In the genomic region with DNA sequence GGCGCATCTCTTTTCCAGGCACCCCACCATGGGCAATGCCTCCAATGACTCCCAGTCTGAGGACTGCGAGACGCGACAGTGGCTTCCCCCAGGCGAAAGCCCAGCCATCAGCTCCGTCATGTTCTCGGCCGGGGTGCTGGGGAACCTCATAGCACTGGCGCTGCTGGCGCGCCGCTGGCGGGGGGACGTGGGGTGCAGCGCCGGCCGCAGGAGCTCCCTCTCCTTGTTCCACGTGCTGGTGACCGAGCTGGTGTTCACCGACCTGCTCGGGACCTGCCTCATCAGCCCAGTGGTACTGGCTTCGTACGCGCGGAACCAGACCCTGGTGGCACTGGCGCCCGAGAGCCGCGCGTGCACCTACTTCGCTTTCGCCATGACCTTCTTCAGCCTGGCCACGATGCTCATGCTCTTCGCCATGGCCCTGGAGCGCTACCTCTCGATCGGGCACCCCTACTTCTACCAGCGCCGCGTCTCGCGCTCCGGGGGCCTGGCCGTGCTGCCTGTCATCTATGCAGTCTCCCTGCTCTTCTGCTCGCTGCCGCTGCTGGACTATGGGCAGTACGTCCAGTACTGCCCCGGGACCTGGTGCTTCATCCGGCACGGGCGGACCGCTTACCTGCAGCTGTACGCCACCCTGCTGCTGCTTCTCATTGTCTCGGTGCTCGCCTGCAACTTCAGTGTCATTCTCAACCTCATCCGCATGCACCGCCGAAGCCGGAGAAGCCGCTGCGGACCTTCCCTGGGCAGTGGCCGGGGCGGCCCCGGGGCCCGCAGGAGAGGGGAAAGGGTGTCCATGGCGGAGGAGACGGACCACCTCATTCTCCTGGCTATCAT, we compare ENCODE assay signal across 8 cellular contexts. TPM values are rescaled to one million over a fixed set of nuclear protein-coding genes. Genes with fewer than 3 reads are reported as not detected.
DNase-seq lines count a peak whose midpoint lies in the region; ATAC-seq, FAIRE-seq and TF ChIP-seq lines count a peak whose summit lies in the region.

No MANE protein-coding gene starts in this region.

- H3K4me3 ChIP-seq in GM12865 (ENCODE audit: low read depth, low read length) (peak overlapping the region; percentile 47), H1 (ENCODE audit: extremely low read depth in 1 of 4, insufficient read depth in 2 of 4, low read depth in 3 of 4, low read length in 4 of 4) (peak overlapping the region; percentile 46 to 68 (median 50)), mucosa of rectum (ENCODE audit: low read length in 2 of 2) (peak overlapping the region; percentile 74 to 84), Karpas-422 (ENCODE audit: low read length) (no peak overlapping the region)

- H3K36me3 ChIP-seq in H1 (ENCODE audit: control insufficient read depth in 2 of 4, insufficient read depth in 4 of 4, low read length in 3 of 4) = no peaks in the 10 kb centered on the region
- H3K36me3 ChIP-seq in mucosa of rectum (ENCODE audit: control insufficient read depth in 2 of 2, insufficient read depth in 2 of 2, low read length in 2 of 2) = no peaks in the 10 kb centered on the region
- no peaks in the 10 kb centered on the region for H3K36me3 ChIP-seq in Karpas-422 (ENCODE audit: insufficient read depth, low read length)

- CTCF ChIA-PET in activated CD4-positive, alpha-beta T cell treated with anti-CD3 and anti-CD28 coated beads, Interleukin-2, amount 10 ng/mL, durations not matched to agents 7 days and 5 days (lab: Charles Lee) = interaction anchor here (1.1 to 1.7 kb wide), 3 partner anchors 10 to 151 kb away, joined by 3 to 5 read pairs (median 3); no protein-coding TSS in a partner anchor
- CTCF ChIA-PET in H1 (lab: Charles Lee; ENCODE audit: partially characterized antibody) = interaction anchor here (1.2 kb wide), 1 partner anchor 16 kb away, joined by 4 read pairs; no protein-coding TSS in a partner anchor

- POLR2A ChIA-PET in activated CD4-positive, alpha-beta T cell treated with anti-CD3 and anti-CD28 coated beads, Interleukin-2, amount 10 ng/mL, durations not matched to agents 7 days and 5 days (lab: Charles Lee) = no interaction called here
- POLR2A ChIA-PET in H1 (lab: Charles Lee; ENCODE audit: partially characterized antibody) = no interaction called here

- no peak for TF ChIP-seq POLR2A in H1 (IDR thresholded peaks at IDR 0.05; ENCODE audit: control extremely low read depth in 1 of 2, low read depth in 2 of 2, low read length in 2 of 2)

- peak; percentile 27 for ATAC-seq in HG03432 (IDR thresholded peaks at IDR 0.05; ENCODE audit: unreplicated experiment)
- peak; percentile 56 for ATAC-seq in stimulated activated naive CD8-positive, alpha-beta T cell treated with anti-CD3 and anti-CD28 coated beads, Interleukin-15, amount 100 ng/mL, for 72 hours

- no peak for TF ChIP-seq CTCF in GM12865 (IDR thresholded peaks at IDR 0.05; ENCODE audit: insufficient read depth, low read depth, low read length, missing control alignments)
- TF ChIP-seq CTCF in H1 (IDR thresholded peaks at IDR 0.05; ENCODE audit: control extremely low read depth in 1 of 3, insufficient read depth in 1 of 3, low read depth in 1 of 3, low read length in 3 of 3) = no peak

- peaks cover 89% of the 10 kb centered on the region for H3K36me3 Mint-ChIP-seq in activated CD4-positive, alpha-beta T cell treated with anti-CD3 and anti-CD28 coated beads, Interleukin-2, amount 10 ng/mL, durations not matched to agents 7 days and 5 days (ENCODE audit: low read depth)

- H3K4me2 ChIP-seq in H1 (ENCODE audit: insufficient read depth in 1 of 2, low read depth in 2 of 2, low read length in 2 of 2) (peak overlapping the region; percentile 96 to 99), Karpas-422 (ENCODE audit: low read depth, low read length, poor library complexity, severe bottlenecking) (no peak overlapping the region)

- peak overlapping the region; percentile 93 for H3K4me3 Mint-ChIP-seq in activated CD4-positive, alpha-beta T cell treated with anti-CD3 and anti-CD28 coated beads, Interleukin-2, amount 10 ng/mL, durations not matched to agents 7 days and 5 days
- H3K4me3 Mint-ChIP-seq in stimulated activated naive CD8-positive, alpha-beta T cell treated with anti-CD3 and anti-CD28 coated beads, Interleukin-15, amount 100 ng/mL, for 72 hours = peak overlapping the region; percentile 98 to 100

- TF ChIP-seq RAD21 in H1 (IDR thresholded peaks at IDR 0.05 in 1 of 2, conservative IDR thresholded peaks at IDR 0.05 in 1 of 2; ENCODE audit: low read depth in 2 of 2, low read length in 2 of 2) = no peak

- peak; percentile 19 for DNase-seq in GM12865 (ENCODE audit: low read depth)
- DNase-seq in activated CD4-positive, alpha-beta T cell treated with anti-CD3 and anti-CD28 coated beads, Interleukin-2, amount 10 ng/mL, durations not matched to agents 7 days and 5 days = peak; percentile 40
- DNase-seq in H1 (ENCODE audit: low read depth in 1 of 2, low spot score in 2 of 2) = peak in 1 of 2 experiments; percentile 75
- peak; percentile 48 to 50 for DNase-seq in stimulated activated naive CD8-positive, alpha-beta T cell treated with anti-CD3 and anti-CD28 coated beads, Interleukin-15, amount 100 ng/mL, for 72 hours
- DNase-seq in Karpas-422 = no peak
- DNase-seq in mucosa of gallbladder (ENCODE audit: low spot score) = no peak

- H3K9me3 Mint-ChIP-seq in activated CD4-positive, alpha-beta T cell treated with anti-CD3 and anti-CD28 coated beads, Interleukin-2, amount 10 ng/mL, durations not matched to agents 7 days and 5 days = peaks cover 5% of the 10 kb centered on the region
- peaks cover 0 to 3% of the 10 kb centered on the region in 2 donors for H3K9me3 Mint-ChIP-seq in stimulated activated naive CD8-positive, alpha-beta T cell treated with anti-CD3 and anti-CD28 coated beads, Interleukin-15, amount 100 ng/mL, for 72 hours

- H2BK5ac ChIP-seq in H1 (ENCODE audit: low read depth, low read length) = no peak overlapping the region

- H3K4me1 Mint-ChIP-seq in activated CD4-positive, alpha-beta T cell treated with anti-CD3 and anti-CD28 coated beads, Interleukin-2, amount 10 ng/mL, durations not matched to agents 7 days and 5 days = peaks cover 77% of the 10 kb centered on the region
- peaks cover 86% of the 10 kb centered on the region for H3K4me1 Mint-ChIP-seq in stimulated activated naive CD8-positive, alpha-beta T cell treated with anti-CD3 and anti-CD28 coated beads, Interleukin-15, amount 100 ng/mL, for 72 hours

- TF ChIP-seq EP300 in H1 (IDR thresholded peaks at IDR 0.05; ENCODE audit: borderline replicate concordance in 1 of 2, low read depth in 2 of 2, low read length in 2 of 2) = no peak

- H3K56ac ChIP-seq in H1 (replicated peaks; ENCODE audit: insufficient read length, low read depth, low read length) = no peak overlapping the region

- H3K27ac ChIP-seq in H1 (ENCODE audit: low read depth, low read length) (no peak overlapping the region), mucosa of rectum (ENCODE audit: low read depth in 2 of 2, low read length in 2 of 2) (peak overlapping the region; percentile 66 to 82), Karpas-422 (ENCODE audit: low read length) (no peak overlapping the region)

- H2AFZ ChIP-seq in H1 (ENCODE audit: low read length) (peak overlapping the region; percentile 98), Karpas-422 (ENCODE audit: low read length) (no peak overlapping the region)

- H2BK120ac ChIP-seq in H1 (replicated peaks; ENCODE audit: low read depth, low read length) = no peak overlapping the region

- 2% methylated on average over 60 of the region's 67 CpGs; no CpG with 5 or more reads in 1 of the 2 experiments for WGBS in H1 (ENCODE audit: extremely low coverage in 1 of 2, insufficient coverage in 1 of 2, insufficient read length in 1 of 2, insufficient replicate concordance in 2 of 2, low coverage in 1 of 2, low lambda C conversion rate in 2 of 2, missing lambda C conversion rate in 1 of 2), 2 experiments

- H3K4me1 ChIP-seq in H1 (replicated peaks in 1 of 4; ENCODE audit: control insufficient read depth in 3 of 4, insufficient read depth in 4 of 4, low read length in 3 of 4) (peaks cover 3 to 10% (median 6%) of the 10 kb centered on the region in 4 experiments), mucosa of rectum (ENCODE audit: control insufficient read depth in 2 of 2, insufficient read depth in 2 of 2, low read length in 2 of 2) (peaks cover 12 to 29% of the 10 kb centered on the region in 2 donors), Karpas-422 (ENCODE audit: low read length) (peaks cover 7% of the 10 kb centered on the region)

- peak overlapping the region; percentile 92 for H3K27ac Mint-ChIP-seq in activated CD4-positive, alpha-beta T cell treated with anti-CD3 and anti-CD28 coated beads, Interleukin-2, amount 10 ng/mL, durations not matched to agents 7 days and 5 days
- H3K27ac Mint-ChIP-seq in stimulated activated naive CD8-positive, alpha-beta T cell treated with anti-CD3 and anti-CD28 coated beads, Interleukin-15, amount 100 ng/mL, for 72 hours = peak overlapping the region; percentile 74 to 96

- H3K79me2 ChIP-seq in H1 (ENCODE audit: control insufficient read depth in 1 of 2, insufficient read depth in 2 of 2, low read length in 2 of 2) (no peaks in the 10 kb centered on the region), Karpas-422 (ENCODE audit: low read length) (no peaks in the 10 kb centered on the region)

- H3K9me3 ChIP-seq in H1 (ENCODE audit: insufficient read depth in 2 of 2, low read depth in 1 of 2, low read length in 1 of 2) (no peaks in the 10 kb centered on the region), mucosa of rectum (ENCODE audit: control insufficient read depth in 2 of 2, low read length in 2 of 2) (no peaks in the 10 kb centered on the region), Karpas-422 (ENCODE audit: low read length) (no peaks in the 10 kb centered on the region)

- H4K20me1 ChIP-seq in H1 (replicated peaks in 1 of 2; ENCODE audit: control insufficient read depth in 1 of 2, insufficient read depth in 2 of 2, low read length in 2 of 2) (no peaks in the 10 kb centered on the region), Karpas-422 (ENCODE audit: insufficient read depth, low read depth, low read length) (no peaks in the 10 kb centered on the region)

- peak overlapping the region; percentile 71; the same call in 1 of the 2 replicates for H3K18ac ChIP-seq in H1 (ENCODE audit: extremely low read depth, low read length)

- no peak overlapping the region; the same call in 1 of the 2 replicates for H2BK20ac ChIP-seq in H1 (ENCODE audit: low read length)

- H2BK12ac ChIP-seq in H1 (ENCODE audit: low read depth, low read length) = peak overlapping the region; percentile 86; the same call in 1 of the 2 replicates

- H3K27me3 Mint-ChIP-seq in activated CD4-positive, alpha-beta T cell treated with anti-CD3 and anti-CD28 coated beads, Interleukin-2, amount 10 ng/mL, durations not matched to agents 7 days and 5 days = peaks cover 52% of the 10 kb centered on the region
- peaks cover 32% of the 10 kb centered on the region for H3K27me3 Mint-ChIP-seq in stimulated activated naive CD8-positive, alpha-beta T cell treated with anti-CD3 and anti-CD28 coated beads, Interleukin-15, amount 100 ng/mL, for 72 hours

- H4K91ac ChIP-seq in H1 (replicated peaks; ENCODE audit: insufficient read length, low read length) = peak overlapping the region; percentile 62

- peaks cover 33 to 49% (median 45%) of the 10 kb centered on the region in 4 experiments for H3K27me3 ChIP-seq in H1 (replicated peaks in 1 of 4; ENCODE audit: control insufficient read depth in 3 of 4, extremely low read depth in 1 of 4, insufficient read depth in 3 of 4, low read length in 3 of 4)
- H3K27me3 ChIP-seq in mucosa of rectum (ENCODE audit: control insufficient read depth in 2 of 2, insufficient read depth in 2 of 2, low read length in 2 of 2) = peaks cover 2 to 11% of the 10 kb centered on the region in 2 donors
- H3K27me3 ChIP-seq in Karpas-422 (ENCODE audit: low read length) = no peaks in the 10 kb centered on the region

- H4K5ac ChIP-seq in H1 (ENCODE audit: insufficient read length, low read depth, low read length) = no peak overlapping the region

- H2AK5ac ChIP-seq in H1 (ENCODE audit: low read depth, low read length) = no peak overlapping the region

- H3K14ac ChIP-seq in H1 (ENCODE audit: insufficient read length) = no peak overlapping the region

- no peak overlapping the region; the same call in 1 of the 2 replicates for H4K8ac ChIP-seq in H1 (ENCODE audit: extremely low read depth, insufficient read depth, low read length)

- H3K23me2 ChIP-seq in H1 (ENCODE audit: low read depth, low read length) = peaks cover 17% of the 10 kb centered on the region

- no peaks in the 10 kb centered on the region for H3K9me2 ChIP-seq in Karpas-422 (replicated peaks; ENCODE audit: insufficient read depth, low read length)

- H3K9ac ChIP-seq in H1 (replicated peaks in 1 of 4; ENCODE audit: extremely low read depth in 1 of 4, low read depth in 3 of 4, low read length in 3 of 4) (peak overlapping the region in 1 of 4 experiments; percentile 50; a peak in 1 of 7 replicates), mucosa of rectum (ENCODE audit: low read depth in 1 of 2, low read length in 2 of 2) (peak overlapping the region; percentile 59 to 71), Karpas-422 (ENCODE audit: low read length) (no peak overlapping the region)

- H3K79me1 ChIP-seq in H1 (ENCODE audit: low read depth, low read length) = no peaks in the 10 kb centered on the region

- no peak for FAIRE-seq in H1 (lab: Jason Lieb, UNC)

- no peak overlapping the region for H3K4ac ChIP-seq in H1 (replicated peaks; ENCODE audit: insufficient read length, low read depth, low read length)

- H3K23ac ChIP-seq in H1 (ENCODE audit: insufficient read length) = no peak overlapping the region

- H2BK15ac ChIP-seq in H1 (ENCODE audit: low read length) = peak overlapping the region; percentile 88; the same call in 1 of the 2 replicates

RNA-seq across cellular contexts. Expression of a gene that starts 0.6 kb away (rescaled TPM):
- 10 to 100 TPM; 54.5 to 60.4 TPM for total RNA-seq in activated CD4-positive, alpha-beta T cell treated with anti-CD3 and anti-CD28 coated beads, Interleukin-2, amount 10 ng/mL, durations not matched to agents 7 days and 5 days
- total RNA-seq in H1 (2021; fragmentation: NEBNext Ultra II Directional; extraction: Animal tissue kit (Norgen Biotek cat#: 25700)) = 1.2 TPM in 2 replicates
- polyA plus RNA-seq in H1 (2011; rRNA removed) = 1.2 and 1.4 TPM in 2 replicates
- 0.84 TPM for polyA plus RNA-seq in H1 (2011; cell fraction: cytosol; rRNA removed)
- 0.68 TPM for polyA plus RNA-seq in H1 (2011; cell fraction: nucleus; rRNA removed)
- polyA plus RNA-seq in H1 (2012, experiment 1 of 2) = 0.64 to 1.9 TPM (median 0.91 TPM) in 4 replicates
- polyA plus RNA-seq in H1 (2012, experiment 2 of 2) = 0.41 TPM
- polyA plus RNA-seq in H1 (2013, experiment 1 of 2) = 0.85 TPM
- 0.99 TPM for polyA plus RNA-seq in H1 (2013, experiment 2 of 2)
- polyA minus RNA-seq in H1 (2011; rRNA and poly(A)+ RNA removed) = 0.50 and 0.85 TPM in 2 replicates
- 1.4 TPM for polyA minus RNA-seq in H1 (2011; cell fraction: cytosol; rRNA and poly(A)+ RNA removed)
- 0.90 TPM for polyA minus RNA-seq in H1 (2011; cell fraction: nucleus; rRNA and poly(A)+ RNA removed)
- not detected in 2 replicates for total RNA-seq in Karpas-422 (2014; rRNA removed; shearing (Covaris generic); ENCODE audit: low replicate concordance)
- 3.9 TPM for total RNA-seq in mucosa of gallbladder

RNA-seq across cellular contexts. Expression of a gene that starts 47.2 kb away (rescaled TPM):
- total RNA-seq in activated CD4-positive, alpha-beta T cell treated with anti-CD3 and anti-CD28 coated beads, Interleukin-2, amount 10 ng/mL, durations not matched to agents 7 days and 5 days = under 1 TPM in 1 of 2 experiments, not detected in 1; 0.07 TPM
- 0.21 and 0.22 TPM in 2 replicates for total RNA-seq in H1 (2021; fragmentation: NEBNext Ultra II Directional; extraction: Animal tissue kit (Norgen Biotek cat#: 25700))
- polyA plus RNA-seq in H1 (2011; rRNA removed) = 0.64 and 0.83 TPM in 2 replicates
- polyA plus RNA-seq in H1 (2011; cell fraction: cytosol; rRNA removed) = 0.32 TPM
- 1.2 TPM for polyA plus RNA-seq in H1 (2011; cell fraction: nucleus; rRNA removed)
- polyA plus RNA-seq in H1 (2012, experiment 1 of 2) = 0.28 to 0.71 TPM (median 0.36 TPM) in 4 replicates
- polyA plus RNA-seq in H1 (2012, experiment 2 of 2) = 0.14 TPM
- 0.22 TPM for polyA plus RNA-seq in H1 (2013, experiment 1 of 2)
- 0.22 TPM for polyA plus RNA-seq in H1 (2013, experiment 2 of 2)
- polyA minus RNA-seq in H1 (2011; rRNA and poly(A)+ RNA removed) = 0.28 and 0.32 TPM in 2 replicates
- not detected for polyA minus RNA-seq in H1 (2011; cell fraction: cytosol; rRNA and poly(A)+ RNA removed)
- 2.4 TPM for polyA minus RNA-seq in H1 (2011; cell fraction: nucleus; rRNA and poly(A)+ RNA removed)
- total RNA-seq in Karpas-422 (2014; rRNA removed; shearing (Covaris generic); ENCODE audit: low replicate concordance) = not detected in 2 replicates
- 2.8 TPM for total RNA-seq in mucosa of gallbladder

Comparison
In these comparisons a context has a peak if more than half of its experiments do, and no peak if none do; other contexts are left out.
1. DNase-seq: peak in GM12865 (single experiment), activated CD4-positive, alpha-beta T cell treated with anti-CD3 and anti-CD28 coated beads, Interleukin-2, amount 10 ng/mL, durations not matched to agents 7 days and 5 days (single experiment) and stimulated activated naive CD8-positive, alpha-beta T cell treated with anti-CD3 and anti-CD28 coated beads, Interleukin-15, amount 100 ng/mL, for 72 hours (2 of 2); none in Karpas-422 (single experiment) and mucosa of gallbladder (single experiment).
2. H3K27ac ChIP-seq: peak in mucosa of rectum (2 of 2); none in H1 (single experiment) and Karpas-422 (single experiment).
3. RNA of a gene that starts 0.6 kb away (total RNA-seq): 54.5 to 60.4 TPM in activated CD4-positive, alpha-beta T cell treated with anti-CD3 and anti-CD28 coated beads, Interleukin-2, amount 10 ng/mL, durations not matched to agents 7 days and 5 days; 3.9 TPM in mucosa of gallbladder (single experiment), 1.2 TPM in H1 and not detected in Karpas-422; every median in the first group is over 10 times any median in the second.